ENCODE assay signal across 8 cellular contexts in the genomic region with DNA sequence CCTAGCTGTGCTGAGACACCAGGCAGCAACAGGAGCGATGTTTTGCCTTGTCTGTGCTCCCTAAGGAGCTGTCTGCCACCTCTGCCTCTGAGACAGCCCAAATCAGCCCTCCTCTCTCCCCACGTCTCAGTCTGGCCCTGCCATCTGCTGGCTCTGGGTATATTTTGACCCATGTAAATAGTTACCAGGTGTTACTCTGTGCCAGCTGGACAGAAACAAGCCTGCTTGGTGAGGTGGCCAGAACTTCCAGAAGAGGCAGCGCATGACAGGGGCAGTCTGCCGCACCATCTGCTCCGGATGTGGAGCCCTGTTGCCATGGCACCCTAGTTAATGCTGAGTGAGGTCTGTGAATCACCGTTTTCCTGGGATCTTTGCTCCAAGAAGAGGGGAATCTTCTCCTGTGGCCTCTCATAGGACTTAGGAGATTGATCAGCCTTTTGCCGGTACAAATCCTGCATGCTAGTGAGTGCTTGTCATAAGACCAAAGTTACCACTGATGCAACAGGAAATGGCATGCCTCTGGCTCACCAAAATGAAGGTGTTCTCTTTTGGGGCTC. TPM values are rescaled to one million over a fixed set of nuclear protein-coding genes. Genes with fewer than 3 reads are reported as not detected.
DNase-seq lines count a peak whose midpoint lies in the region; ATAC-seq and TF ChIP-seq lines count a peak whose summit lies in the region.

No MANE protein-coding gene starts in this region.

- H3K23ac ChIP-seq in mesendoderm (ENCODE audit: low read length) = no peak overlapping the region

- no peak overlapping the region for H3K4me2 ChIP-seq in mesendoderm (ENCODE audit: low read length)

- H3K4me1 ChIP-seq in mesendoderm (ENCODE audit: control insufficient read depth, low read depth, low read length) (peaks cover 21% of the 10 kb centered on the region), thyroid gland (peaks cover 25 to 57% of the 10 kb centered on the region in 2 donors)

- peak overlapping the region; percentile 68 for H3K56ac ChIP-seq in mesendoderm (ENCODE audit: low read length)

- no peak overlapping the region for H4K5ac ChIP-seq in mesendoderm (ENCODE audit: low read length)

- no peak for TF ChIP-seq CTCF in AG04450 (IDR thresholded peaks at IDR 0.05; ENCODE audit: low read depth, low read length)
- peak; percentile 35 for TF ChIP-seq CTCF in RWPE1 (conservative IDR thresholded peaks at IDR 0.05; ENCODE audit: low read depth)
- no peak for TF ChIP-seq CTCF in thyroid gland (IDR thresholded peaks at IDR 0.05)
- TF ChIP-seq CTCF in GM13976 (IDR thresholded peaks at IDR 0.05; ENCODE audit: borderline replicate concordance, control extremely low read depth, extremely low read depth, insufficient read depth, missing control alignments) = no peak

- no CpG with 5 or more reads among the region's 7 CpGs for WGBS in mesendoderm (ENCODE audit: extremely low coverage, insufficient coverage, low lambda C conversion rate)
- WGBS in thyroid gland, 2 donors = 39 to 77% methylated on average over 3 to 7 of the region's 7 CpGs

- CTCF ChIA-PET in AG04450 (lab: Charles Lee) (interaction anchor here (0.8 to 3.4 kb wide), 5 partner anchors 9 to 50 kb away, joined by 3 to 50 read pairs (median 31); a partner anchor contains a TSS), RWPE1 (lab: Yijun Ruan, JAX) (interaction anchor here (0.5 to 1.1 kb wide), 3 partner anchors 43 to 452 kb away, joined by 3 to 5 read pairs (median 4); no protein-coding TSS in a partner anchor)

- no peaks in the 10 kb centered on the region for H3K79me2 ChIP-seq in mesendoderm (ENCODE audit: control insufficient read depth, insufficient read depth, low read length)

- no peak overlapping the region for H3K4ac ChIP-seq in mesendoderm (ENCODE audit: low read depth, low read length)

- H3K9ac ChIP-seq in mesendoderm (ENCODE audit: low read length) = no peak overlapping the region

- peak overlapping the region; percentile 85 for H2AK5ac ChIP-seq in mesendoderm (ENCODE audit: low read length)

- no peak overlapping the region for H3K18ac ChIP-seq in mesendoderm (ENCODE audit: low read length)

- H2BK5ac ChIP-seq in mesendoderm (ENCODE audit: low read length) = no peak overlapping the region

- H3K27me3 ChIP-seq in AG04450 (ENCODE audit: control insufficient read depth, insufficient read depth, low read length) (no peaks in the 10 kb centered on the region), mesendoderm (ENCODE audit: insufficient read depth, low read length, poor library complexity) (no peaks in the 10 kb centered on the region), thyroid gland (no peaks in the 10 kb centered on the region)

- in situ Hi-C loops in GM13976 (cut with MboI; ENCODE audit: low sequenced_read_pairs, unreplicated experiment) = loop anchor here (5.0 kb wide), 1 partner anchor 46 kb away; no protein-coding TSS in a partner anchor

- ATAC-seq in GM21576 (IDR thresholded peaks at IDR 0.05; ENCODE audit: unreplicated experiment) = no peak

- H3K4me3 ChIP-seq in AG04450 (ENCODE audit: low read depth, low read length) (peak overlapping the region; percentile 48), mesendoderm (ENCODE audit: low read length) (no peak overlapping the region), thyroid gland (replicated peaks in 1 of 3) (no peak overlapping the region)

- no peak overlapping the region for H2BK120ac ChIP-seq in mesendoderm (ENCODE audit: low read depth, low read length)

- H4K8ac ChIP-seq in mesendoderm (ENCODE audit: low read depth, low read length) = no peak overlapping the region

- no peak for TF ChIP-seq POLR2A in thyroid gland (IDR thresholded peaks at IDR 0.05)

- H3K9me3 ChIP-seq in AG04450 (ENCODE audit: control insufficient read depth, insufficient read depth, low read length) (peaks cover 5% of the 10 kb centered on the region; the same call in 1 of the 2 replicates), thyroid gland (no peaks in the 10 kb centered on the region)

- H2BK15ac ChIP-seq in mesendoderm (replicated peaks; ENCODE audit: low read depth) = no peak overlapping the region

- POLR2A ChIA-PET in AG04450 (lab: Yijun Ruan, JAX) (interaction anchor here (1.0 to 1.4 kb wide), 4 partner anchors 30 to 46 kb away, joined by 4 to 6 read pairs (median 5); a partner anchor contains a TSS), RWPE1 (lab: Yijun Ruan, JAX; ENCODE audit: low non-redundant PET) (no interaction called here)

- intact Hi-C loops in thyroid gland (cut with DNase I) = no loop called here

- no peaks in the 10 kb centered on the region for H3K36me3 ChIP-seq in mesendoderm (ENCODE audit: control insufficient read depth, insufficient read depth, low read length)
- H3K36me3 ChIP-seq in thyroid gland = no peaks in the 10 kb centered on the region

- peak; percentile 93 for DNase-seq in AG04450 (ENCODE audit: low read depth, low spot score)
- DNase-seq in HPDE6-E6E7 (ENCODE audit: extremely low spot score) = peak; percentile 54
- DNase-seq in RWPE1 (ENCODE audit: low spot score) = peak; percentile 84
- peak; percentile 86 to 97 for DNase-seq in dermis microvascular lymphatic vessel endothelial cell (ENCODE audit: low read depth in 2 of 2)
- DNase-seq in mesendoderm = peak; percentile 85
- DNase-seq in thyroid gland = peak; percentile 45 to 48
- DNase-seq in GM13976 (ENCODE audit: low spot score) = no peak

- peak overlapping the region; percentile 100 for H3K27ac ChIP-seq in AG04450 (ENCODE audit: low read depth, low read length)
- peak overlapping the region; percentile 99 for H3K27ac ChIP-seq in RWPE1
- H3K27ac ChIP-seq in mesendoderm (ENCODE audit: low read depth, low read length) = no peak overlapping the region
- peak overlapping the region; percentile 44 to 64 (median 60) for H3K27ac ChIP-seq in thyroid gland

- no peaks in the 10 kb centered on the region for H3K79me1 ChIP-seq in mesendoderm (ENCODE audit: low read length)

RNA-seq across cellular contexts. Expression of a gene that starts 31.8 kb away (rescaled TPM):
- polyA plus RNA-seq in AG04450 (2011; rRNA removed) = 1.7 TPM in 2 replicates
- polyA minus RNA-seq in AG04450 (2011; rRNA and poly(A)+ RNA removed) = 0.97 and 1.2 TPM in 2 replicates
- total RNA-seq in dermis microvascular lymphatic vessel endothelial cell = 0.51 and 0.89 TPM in 2 replicates
- 13.4 TPM for polyA plus RNA-seq in mesendoderm (2013, experiment 1 of 2)
- polyA plus RNA-seq in mesendoderm (2013, experiment 2 of 2) = 11.0 TPM
- 10 to 100 TPM in 3 of 4 donors, 1 to 10 TPM in 1; 7.5 to 16.3 (median 12.8) TPM for total RNA-seq in thyroid gland

RNA-seq across cellular contexts. Expression of a gene that starts 37.5 kb away (rescaled TPM):
- polyA plus RNA-seq in AG04450 (2011; rRNA removed) = 18.8 and 22.9 TPM in 2 replicates
- 22.2 and 25.4 TPM in 2 replicates for polyA minus RNA-seq in AG04450 (2011; rRNA and poly(A)+ RNA removed)
- total RNA-seq in dermis microvascular lymphatic vessel endothelial cell (20.7 and 43.0 TPM in 2 replicates), thyroid gland (10 to 100 TPM; 28.0 to 44.2 (median 29.4) TPM)
- polyA plus RNA-seq in mesendoderm (2013, experiment 1 of 2) = 22.8 TPM
- polyA plus RNA-seq in mesendoderm (2013, experiment 2 of 2) = 22.4 TPM

RNA-seq across cellular contexts. Expression of a gene that starts 46.1 kb away (rescaled TPM):
- 185 and 227 TPM in 2 replicates for polyA plus RNA-seq in AG04450 (2011; rRNA removed)
- 29.7 and 40.9 TPM in 2 replicates for polyA minus RNA-seq in AG04450 (2011; rRNA and poly(A)+ RNA removed)
- total RNA-seq in dermis microvascular lymphatic vessel endothelial cell (267 and 284 TPM in 2 replicates), thyroid gland (100 to 1,000 TPM in 2 of 4 donors, 10 to 100 TPM in 2; 86.1 to 129 (median 102) TPM)
- 261 TPM for polyA plus RNA-seq in mesendoderm (2013, experiment 1 of 2)
- 257 TPM for polyA plus RNA-seq in mesendoderm (2013, experiment 2 of 2)

RNA-seq across cellular contexts. Expression of a gene that starts 52.8 kb away (rescaled TPM):
- polyA plus RNA-seq in AG04450 (2011; rRNA removed) = 0.35 and 0.51 TPM in 2 replicates
- polyA minus RNA-seq in AG04450 (2011; rRNA and poly(A)+ RNA removed) = 0.35 and 0.78 TPM in 2 replicates
- total RNA-seq in dermis microvascular lymphatic vessel endothelial cell = 0.64 and 0.89 TPM in 2 replicates
- 1.0 TPM for polyA plus RNA-seq in mesendoderm (2013, experiment 1 of 2)
- 0.85 TPM for polyA plus RNA-seq in mesendoderm (2013, experiment 2 of 2)
- 1 to 10 TPM; 1.0 to 1.6 (median 1.2) TPM for total RNA-seq in thyroid gland
